In genomic region chr2:145975406-145975805, GRCh38 we compare ENCODE assay signal across 23 cellular contexts.
"Had no signal": no experiment of that assay in that cellular context is flagged by ENCODE, and none has a peak within 500 bp of the region (broad histone marks: within the 10 kb centered on the region; RNA-seq: fewer than 3 reads in every experiment).

No MANE protein-coding gene starts in this region.

- ATAC-seq: activated CD8-positive, alpha-beta T cell treated with anti-CD3 and anti-CD28 coated beads, Interleukin-2, amount 10 ng/mL, durations not matched to agents 7 days and 5 days; WTC11 had no signal

- H3K27ac ChIP-seq: brain microvascular endothelial cell, cardiac muscle cell, Peyer's patch had no signal

- H3K27ac Mint-ChIP-seq: activated CD8-positive, alpha-beta T cell treated with anti-CD3 and anti-CD28 coated beads, Interleukin-2, amount 10 ng/mL, durations not matched to agents 7 days and 5 days; activated naive CD8-positive, alpha-beta T cell treated with anti-CD3 and anti-CD28 coated beads, Interleukin-2, amount 10 ng/mL, durations not matched to agents 7 days and 5 days; T-helper 1 cell treated with Interleukin-12 subunit alpha and Interleukin-12 subunit beta and Interleukin-4 antibody, amounts not matched to agents 30 μg/mL and 1 μg/mL, for 36 hours; WTC11 had no signal

- H3K4me3 ChIP-seq: cardiac muscle cell, Peyer's patch had no signal

- H3K9me3 ChIP-seq: Peyer's patch had no signal

- H3K9me3 Mint-ChIP-seq: activated naive CD8-positive, alpha-beta T cell treated with anti-CD3 and anti-CD28 coated beads, Interleukin-2, amount 10 ng/mL, durations not matched to agents 7 days and 5 days; T-helper 1 cell treated with Interleukin-12 subunit alpha and Interleukin-12 subunit beta and Interleukin-4 antibody, amounts not matched to agents 30 μg/mL and 1 μg/mL, for 36 hours; WTC11 had no signal

- H3K4me3 Mint-ChIP-seq: activated CD8-positive, alpha-beta T cell treated with anti-CD3 and anti-CD28 coated beads, Interleukin-2, amount 10 ng/mL, durations not matched to agents 7 days and 5 days; activated naive CD8-positive, alpha-beta T cell treated with anti-CD3 and anti-CD28 coated beads, Interleukin-2, amount 10 ng/mL, durations not matched to agents 7 days and 5 days; T-helper 1 cell treated with Interleukin-12 subunit alpha and Interleukin-12 subunit beta and Interleukin-4 antibody, amounts not matched to agents 30 μg/mL and 1 μg/mL, for 36 hours; WTC11 had no signal

- H3K4me1 Mint-ChIP-seq: activated naive CD8-positive, alpha-beta T cell treated with anti-CD3 and anti-CD28 coated beads, Interleukin-2, amount 10 ng/mL, durations not matched to agents 7 days and 5 days; WTC11 had no signal

- H3K36me3 Mint-ChIP-seq: activated naive CD8-positive, alpha-beta T cell treated with anti-CD3 and anti-CD28 coated beads, Interleukin-2, amount 10 ng/mL, durations not matched to agents 7 days and 5 days; WTC11 had no signal

- DNase-seq: activated CD4-positive, alpha-beta T cell treated with anti-CD3 and anti-CD28 coated beads for 48 hours; activated CD4-positive, alpha-beta T cell treated with anti-CD3 and anti-CD28 coated beads, Interleukin-2, amount 50 U/mL, for 4 hours; activated CD4-positive, CD25-positive, alpha-beta regulatory T cell treated with anti-CD3 and anti-CD28 coated beads, Interleukin-2, amount 50 U/mL, for 72 hours; activated CD8-positive, alpha-beta memory T cell treated with anti-CD3 and anti-CD28 coated beads, Interleukin-2, amount 50 U/mL, for 48 hours; activated CD8-positive, alpha-beta T cell treated with anti-CD3 and anti-CD28 coated beads, Interleukin-2, amount 10 ng/mL, durations not matched to agents 7 days and 5 days; activated naive CD4-positive, alpha-beta T cell treated with anti-CD3 and anti-CD28 coated beads, Interleukin-2, amount 50 U/mL, for 16 hours; activated naive CD8-positive, alpha-beta T cell treated with anti-CD3 and anti-CD28 coated beads, Interleukin-2, amount 10 ng/mL, durations not matched to agents 7 days and 5 days; activated T-cell treated with anti-CD3 and anti-CD28 coated beads, Interleukin-2, amount 50 U/mL, for 1 hour; aorta; brain microvascular endothelial cell; Kasumi-1; KBM-7; NCI-H1092; NCI-H1417; NCI-H2029; NCI-H2107; NCI-H2171 treated with DMSO at 0.1 percent for 48 hours; NCI-H510A treated with DMSO at 0.1 percent for 48 hours; Peyer's patch; SHP77 had no signal

- H3K27me3 Mint-ChIP-seq: activated naive CD8-positive, alpha-beta T cell treated with anti-CD3 and anti-CD28 coated beads, Interleukin-2, amount 10 ng/mL, durations not matched to agents 7 days and 5 days had no signal

- H3K27me3 ChIP-seq: brain microvascular endothelial cell, cardiac muscle cell, Peyer's patch had no signal

- H3K36me3 ChIP-seq: brain microvascular endothelial cell, cardiac muscle cell, Peyer's patch had no signal

- H3K4me1 ChIP-seq: Peyer's patch had no signal
